In genomic region chr20:63850689-63851547, GRCh38 we compare ENCODE assay signal across 8 cellular contexts. TPM values are rescaled to one million over a fixed set of nuclear protein-coding genes. Genes with fewer than 3 reads are reported as not detected.
DNase-seq lines count a peak whose midpoint lies in the region; ATAC-seq and TF ChIP-seq lines count a peak whose summit lies in the region.

No MANE protein-coding gene starts in this region.

- peaks cover 14% of the 10 kb centered on the region for H3K27me3 Mint-ChIP-seq in dendritic cell treated with granulocyte-macrophage colony-stimulating factor and Interleukin-4, amounts not matched to agents 40 ng/mL and 50 ng/mL, for 4 days

- H3K4me3 ChIP-seq in GM12864 (ENCODE audit: low read depth, low read length) (no peak overlapping the region; the same call in 1 of the 2 replicates), BE2C (ENCODE audit: low read depth, low read length) (no peak overlapping the region)

- no peaks in the 10 kb centered on the region for H3K9me3 Mint-ChIP-seq in dendritic cell treated with granulocyte-macrophage colony-stimulating factor and Interleukin-4, amounts not matched to agents 40 ng/mL and 50 ng/mL, for 4 days

- TF ChIP-seq CTCF in GM12864 (IDR thresholded peaks at IDR 0.05; ENCODE audit: low read depth, low read length, missing control alignments) (no peak), BE2C (IDR thresholded peaks at IDR 0.05; ENCODE audit: low read depth, low read length) (no peak)

- DNase-seq in GM12864 (ENCODE audit: low read depth) (peak; percentile 92), cortex of kidney (lab: John Stamatoyannopoulos, UW) (no peak), BE2C (no peak), NCI-H524 treated with DMSO at 0.1 percent for 48 hours (lab: John Stamatoyannopoulos, UW) (no peak)

- H3K27me3 ChIP-seq in BE2C, result no peaks in the 10 kb centered on the region

- no peaks in the 10 kb centered on the region for H3K36me3 ChIP-seq in BE2C

- H3K36me3 Mint-ChIP-seq in dendritic cell treated with granulocyte-macrophage colony-stimulating factor and Interleukin-4, amounts not matched to agents 40 ng/mL and 50 ng/mL, for 4 days (ENCODE audit: low read depth), result no peaks in the 10 kb centered on the region

- peaks cover 25% of the 10 kb centered on the region for H3K4me1 ChIP-seq in BE2C

- ATAC-seq in GM19452 (IDR thresholded peaks at IDR 0.05; ENCODE audit: unreplicated experiment), result peak; percentile 78
- ATAC-seq in HG03280 (IDR thresholded peaks at IDR 0.05; ENCODE audit: unreplicated experiment), result peak; percentile 85
- ATAC-seq in esophagus mucosa, result no peak

- H3K4me1 Mint-ChIP-seq in dendritic cell treated with granulocyte-macrophage colony-stimulating factor and Interleukin-4, amounts not matched to agents 40 ng/mL and 50 ng/mL, for 4 days (ENCODE audit: low read depth), result peaks cover 63% of the 10 kb centered on the region

- no peak overlapping the region for H3K4me3 Mint-ChIP-seq in dendritic cell treated with granulocyte-macrophage colony-stimulating factor and Interleukin-4, amounts not matched to agents 40 ng/mL and 50 ng/mL, for 4 days

- no peaks in the 10 kb centered on the region for H3K9me3 ChIP-seq in BE2C

- intact Hi-C loops in dendritic cell treated with granulocyte-macrophage colony-stimulating factor and Interleukin-4, amounts not matched to agents 40 ng/mL and 50 ng/mL, for 4 days (cut with micrococcal nuclease), result loop anchor here (10.0 kb wide), 1 partner anchor 316 kb away; the partner anchor contains the start of gene PTK6

- H3K27ac Mint-ChIP-seq in dendritic cell treated with granulocyte-macrophage colony-stimulating factor and Interleukin-4, amounts not matched to agents 40 ng/mL and 50 ng/mL, for 4 days, result peak overlapping the region; percentile 52

RNA-seq across cellular contexts. Expression of gene ABHD16B, which starts 10.4 kb away (rescaled TPM):
- 9.8 TPM for polyA plus RNA-seq in BE2C (2012; ENCODE audit: insufficient read depth, insufficient read length, low read depth)
- total RNA-seq in esophagus mucosa, result not detected

RNA-seq across cellular contexts. Expression of gene TPD52L2, which starts 14.2 kb away (rescaled TPM):
- 173 TPM for polyA plus RNA-seq in BE2C (2012; ENCODE audit: insufficient read depth, insufficient read length, low read depth)
- 90.6 TPM for total RNA-seq in esophagus mucosa

RNA-seq across cellular contexts. Expression of gene ZBTB46, which starts 19.9 kb away (rescaled TPM):
- polyA plus RNA-seq in BE2C (2012; ENCODE audit: insufficient read depth, insufficient read length, low read depth), result 3.7 TPM
- 1.7 TPM for total RNA-seq in esophagus mucosa

RNA-seq across cellular contexts. Expression of gene DNAJC5, which starts 44.0 kb away (rescaled TPM):
- 67.9 TPM for polyA plus RNA-seq in BE2C (2012; ENCODE audit: insufficient read depth, insufficient read length, low read depth)
- 64.8 TPM for total RNA-seq in esophagus mucosa
